Comparison of ENCODE assay signal across 1 cellular context in genomic region chr5:17190242-17190778, GRCh38.
A peak's percentile ranks its signal among the peaks of the same experiment; 100 is the strongest.
TF ChIP-seq lines count a peak whose summit lies in the region.

No MANE protein-coding gene starts in this region.

TF ChIP-seq in H1, 55 proteins besides CTCF, POLR2A, EP300 and RAD21:
- no peak for TF ChIP-seq RNF2 (IDR thresholded peaks at IDR 0.05; ENCODE audit: borderline replicate concordance, low read depth, low read length, missing control alignments, poor library complexity, severe bottlenecking)
- no peak for TF ChIP-seq ATF2 (IDR thresholded peaks at IDR 0.05; ENCODE audit: low read length)
- no peak for TF ChIP-seq BRCA1 (IDR thresholded peaks at IDR 0.05; ENCODE audit: low read depth, low read length)
- TF ChIP-seq JUND (IDR thresholded peaks at IDR 0.05; ENCODE audit: low read length) = no peak
- TF ChIP-seq RFX5 (IDR thresholded peaks at IDR 0.05; ENCODE audit: borderline replicate concordance, low read depth, low read length) = no peak
- no peak for TF ChIP-seq CBX8 (IDR thresholded peaks at IDR 0.05; ENCODE audit: borderline replicate concordance, low read depth, low read length)
- no peak for TF ChIP-seq JUN (IDR thresholded peaks at IDR 0.05; ENCODE audit: low read depth, low read length)
- peak; percentile 60; the same call in 1 of the 2 replicates for TF ChIP-seq TEAD4 (IDR thresholded peaks at IDR 0.05; ENCODE audit: low read depth, low read length)
- TF ChIP-seq POLR2AphosphoS5 (IDR thresholded peaks at IDR 0.05; ENCODE audit: low read depth, low read length) = no peak
TF ChIP-seq in H1: peak in this region for 1.
